Comparison of ENCODE assay signal across 16 cellular contexts in genomic region chr13:42553098-42554046, GRCh38. TPM values are rescaled to one million over a fixed set of nuclear protein-coding genes. Genes with fewer than 3 reads are reported as not detected.
A peak's percentile ranks its signal among the peaks of the same experiment; 100 is the strongest.
DNase-seq lines count a peak whose midpoint lies in the region; ATAC-seq, FAIRE-seq and TF ChIP-seq lines count a peak whose summit lies in the region.
"Had no signal": no experiment of that assay in that cellular context is flagged by ENCODE, and none has a peak within 500 bp of the region (broad histone marks: within the 10 kb centered on the region; RNA-seq: fewer than 3 reads in every experiment).

No MANE protein-coding gene starts in this region.

- no peak overlapping the region for H3K4me2 ChIP-seq in mammary epithelial cell (ENCODE audit: insufficient read depth, low read depth, low read length)

- H3K9ac ChIP-seq in mammary epithelial cell (ENCODE audit: insufficient read depth, low read length): no peak overlapping the region

- ATAC-seq in upper lobe of right lung: peak; percentile 13
- ATAC-seq: esophagus mucosa had no signal

- no peak overlapping the region for H2AFZ ChIP-seq in mammary epithelial cell (ENCODE audit: low read depth, low read length)

- CTCF ChIA-PET in MCF 10A (lab: Yijun Ruan, JAX): no interaction called here
- CTCF ChIA-PET in mammary epithelial cell (lab: Charles Lee; ENCODE audit: low non-redundant PET): no interaction called here

- H3K9me3 ChIP-seq in breast epithelium (no peaks in the 10 kb centered on the region), mammary epithelial cell (replicated peaks; ENCODE audit: insufficient read depth, low read length) (no peaks in the 10 kb centered on the region), upper lobe of right lung (no peaks in the 10 kb centered on the region)
- H3K9me3 ChIP-seq: testis had no signal

- no peaks in the 10 kb centered on the region for H3K9me3 Mint-ChIP-seq in MCF 10A (ENCODE audit: unreplicated experiment)

- BruUV-seq in MCF 10A (replicated peaks; lab: Mats Ljungman, UMichigan) (no TSS peak), mammary epithelial cell (replicated peaks; lab: Mats Ljungman, UMichigan) (no TSS peak)

- dilution Hi-C loops in mammary epithelial cell (cut with HindIII; ENCODE audit: low sequenced_read_pairs): no loop called here

- no peaks in the 10 kb centered on the region for H3K79me2 ChIP-seq in mammary epithelial cell (ENCODE audit: insufficient read depth, low read length)

- in situ Hi-C loops in mammary epithelial cell (cut with MboI; ENCODE audit: low sequenced_read_pairs in 2 of 2): no loop called here

- H3K4me3 ChIP-seq in breast epithelium (no peak overlapping the region), mammary epithelial cell (replicated peaks in 1 of 3; ENCODE audit: insufficient read depth in 1 of 3, low read depth in 2 of 3, low read length in 3 of 3) (no peak overlapping the region), upper lobe of right lung (no peak overlapping the region)
- H3K4me3 ChIP-seq: testis had no signal

- H3K4me1 Mint-ChIP-seq in MCF 10A (ENCODE audit: insufficient read depth, unreplicated experiment): peaks cover 10% of the 10 kb centered on the region

- FAIRE-seq in islet of Langerhans (lab: Jason Lieb, UNC): peak; percentile 45

- no peak for TF ChIP-seq POLR2A in breast epithelium (IDR thresholded peaks at IDR 0.05)

- DNase-seq in MCF 10A (ENCODE audit: unreplicated experiment): peak; percentile 55
- DNase-seq in breast epithelium (ENCODE audit: low spot score in 2 of 2): no peak
- DNase-seq in mammary epithelial cell: peak; percentile 48
- DNase-seq in upper lobe of right lung: no peak
- DNase-seq in UCSD-AML1 (lab: John Stamatoyannopoulos, UW; ENCODE audit: unreplicated experiment): no peak
- no peak for DNase-seq in NCI-H524 treated with DMSO at 0.1 percent for 48 hours (lab: John Stamatoyannopoulos, UW)
- no peak for DNase-seq in NCI-H345 treated with DMSO at 0.1 percent for 48 hours (lab: John Stamatoyannopoulos, UW; ENCODE audit: unreplicated experiment)
- DNase-seq: activated gamma-delta T cell treated with Interleukin-2 at 50 U/mL for 16 hours, Calu3, cerebellar nuclear complex, H7, NCI-H2029 treated with DMSO at 0.1 percent for 48 hours, testis had no signal

- H3K27me3 ChIP-seq in breast epithelium (no peaks in the 10 kb centered on the region), mammary epithelial cell (ENCODE audit: insufficient read depth, low read length) (no peaks in the 10 kb centered on the region), upper lobe of right lung (no peaks in the 10 kb centered on the region)
- H3K27me3 ChIP-seq: testis had no signal

- H3K36me3 Mint-ChIP-seq in MCF 10A (ENCODE audit: insufficient read depth, unreplicated experiment): no peaks in the 10 kb centered on the region

- intact Hi-C loops in MCF 10A (cut with micrococcal nuclease): no loop called here
- intact Hi-C loops in breast epithelium (cut with DNase I; ENCODE audit: low total_unique reads): no loop called here
- intact Hi-C loops in mammary epithelial cell (cut with micrococcal nuclease): no loop called here
- intact Hi-C loops in upper lobe of right lung (cut with DNase I): no loop called here

- H3K27me3 Mint-ChIP-seq in MCF 10A (ENCODE audit: insufficient read depth, unreplicated experiment): no peaks in the 10 kb centered on the region

- POLR2A ChIA-PET in MCF 10A (lab: Yijun Ruan, JAX): no interaction called here

- H4K20me1 ChIP-seq in mammary epithelial cell (ENCODE audit: insufficient read depth, low read length): no peaks in the 10 kb centered on the region

- WGBS in mammary epithelial cell (ENCODE audit: low coverage, missing lambda C conversion rate): 66% methylated on average over 3 of the region's 3 CpGs

- H3K36me3 ChIP-seq in breast epithelium (no peaks in the 10 kb centered on the region), mammary epithelial cell (ENCODE audit: insufficient read depth, low read length) (no peaks in the 10 kb centered on the region), upper lobe of right lung (no peaks in the 10 kb centered on the region)

- no peak overlapping the region for H3K27ac Mint-ChIP-seq in MCF 10A (ENCODE audit: low read depth, unreplicated experiment)

- no peak overlapping the region for H3K27ac ChIP-seq in breast epithelium
- no peak overlapping the region for H3K27ac ChIP-seq in mammary epithelial cell (ENCODE audit: insufficient read depth, low read depth, low read length)
- no peak overlapping the region for H3K27ac ChIP-seq in upper lobe of right lung
- H3K27ac ChIP-seq: testis had no signal

- H3K4me3 Mint-ChIP-seq in MCF 10A (ENCODE audit: unreplicated experiment): no peak overlapping the region

- no peak for TF ChIP-seq CTCF in MCF 10A (IDR thresholded peaks at IDR 0.05; ENCODE audit: unreplicated experiment)
- no peak for TF ChIP-seq CTCF in breast epithelium (IDR thresholded peaks at IDR 0.05)
- TF ChIP-seq CTCF in mammary epithelial cell (conservative IDR thresholded peaks at IDR 0.05 in 1 of 2, IDR thresholded peaks at IDR 0.05 in 1 of 2; ENCODE audit: extremely low read depth in 1 of 2, insufficient read depth in 1 of 2, low read depth in 1 of 2, low read length in 2 of 2): no peak
- no peak for TF ChIP-seq CTCF in upper lobe of right lung (IDR thresholded peaks at IDR 0.05)

- H3K4me1 ChIP-seq in breast epithelium (no peaks in the 10 kb centered on the region), mammary epithelial cell (ENCODE audit: insufficient read depth, low read length) (no peaks in the 10 kb centered on the region), upper lobe of right lung (no peaks in the 10 kb centered on the region)
- H3K4me1 ChIP-seq: testis had no signal

RNA-seq across cellular contexts. Expression of gene TNFSF11, which starts 20.6 kb away (rescaled TPM):
- total RNA-seq in MCF 10A (2022) (not detected in 2 replicates), breast epithelium (1 to 10 TPM in 1 of 3 donors, under 1 TPM in 1, not detected in 1; 0.98 to 1.9 TPM), mammary epithelial cell (not detected), upper lobe of right lung (not detected)
- polyA plus RNA-seq in mammary epithelial cell: not detected
- polyA minus RNA-seq in mammary epithelial cell: not detected
- total RNA-seq: A673 had no signal

Comparison
In these comparisons a context has a peak if more than half of its experiments do, and no peak if none do; other contexts are left out.
1. DNase-seq: peak in MCF 10A (single experiment) and mammary epithelial cell (single experiment); none in breast epithelium (0 of 2), upper lobe of right lung (single experiment), UCSD-AML1 (single experiment), NCI-H524 treated with DMSO at 0.1 percent for 48 hours (single experiment) and NCI-H345 treated with DMSO at 0.1 percent for 48 hours (single experiment).